ENCODE assay signal across 20 cellular contexts in genomic region chr1:114091711-114092110, GRCh38.
DNase-seq lines count a peak whose midpoint lies in the region; ATAC-seq and TF ChIP-seq lines count a peak whose summit lies in the region.
"Had no signal": no experiment of that assay in that cellular context is flagged by ENCODE, and none has a peak within 500 bp of the region (broad histone marks: within the 10 kb centered on the region; RNA-seq: fewer than 3 reads in every experiment).

No MANE protein-coding gene starts in this region.

- peaks cover 79% of the 10 kb centered on the region for H3K36me3 Mint-ChIP-seq in WTC11
- H3K36me3 Mint-ChIP-seq in nephron progenitor cell (ENCODE audit: low read depth) = peaks cover 65% of the 10 kb centered on the region
- H3K36me3 Mint-ChIP-seq: CD14-positive monocyte; CD8-positive, alpha-beta memory T cell had no signal

- H3K27ac Mint-ChIP-seq in WTC11 (peak overlapping the region; percentile 21), nephron progenitor cell (peak overlapping the region; percentile 27)
- H3K27ac Mint-ChIP-seq: CD14-positive monocyte; CD4-positive, alpha-beta T cell; CD8-positive, alpha-beta memory T cell had no signal

- H3K4me1 Mint-ChIP-seq in WTC11 (peaks cover 77% of the 10 kb centered on the region), nephron progenitor cell (peaks cover 51% of the 10 kb centered on the region)

- no peak overlapping the region for H3K4me3 Mint-ChIP-seq in WTC11
- no peak overlapping the region for H3K4me3 Mint-ChIP-seq in nephron progenitor cell
- H3K4me3 Mint-ChIP-seq: CD14-positive monocyte; CD4-positive, alpha-beta T cell; CD8-positive, alpha-beta memory T cell had no signal

- POLR2A ChIA-PET in WTC11 (lab: Charles Lee) = no interaction called here

- H3K27me3 Mint-ChIP-seq in WTC11 (ENCODE audit: low read depth) (no peaks in the 10 kb centered on the region), nephron progenitor cell (ENCODE audit: low read depth, poor library complexity) (peaks cover 3% of the 10 kb centered on the region)
- H3K27me3 Mint-ChIP-seq: CD4-positive, alpha-beta T cell had no signal

- TF ChIP-seq CTCF in WTC11 (IDR thresholded peaks at IDR 0.05) = no peak
- no peak for TF ChIP-seq CTCF in nephron progenitor cell (IDR thresholded peaks at IDR 0.05)

- peaks cover 4% of the 10 kb centered on the region for H3K9me3 Mint-ChIP-seq in WTC11
- H3K9me3 Mint-ChIP-seq in nephron progenitor cell = no peaks in the 10 kb centered on the region
- H3K9me3 Mint-ChIP-seq: CD4-positive, alpha-beta T cell; CD8-positive, alpha-beta memory T cell had no signal

- CTCF ChIA-PET in WTC11 (lab: Charles Lee) = interaction anchor here (1.0 to 2.2 kb wide), 5 partner anchors 13 to 114 kb away, joined by 3 to 9 read pairs (median 4); partner anchors contain the start of gene OLFML3

- no peak for ATAC-seq in WTC11
- ATAC-seq: GM12878, HCT116 had no signal

- peak; percentile 31 for DNase-seq in activated effector memory CD4-positive, alpha-beta T cell treated with anti-CD3 and anti-CD28 coated beads, Interleukin-2, amount 50 U/mL, for 16 hours
- no peak for DNase-seq in activated effector memory CD4-positive, alpha-beta T cell treated with Interleukin-2 at 50 U/mL for 16 hours
- DNase-seq in WTC11 (ENCODE audit: low spot score) (no peak), nephron progenitor cell (no peak), NCI-H187 (lab: John Stamatoyannopoulos, UW) (no peak), SIG-M5 (lab: John Stamatoyannopoulos, UW) (no peak)
- DNase-seq: ACHN; AML-193; BE2C; CD4-positive, alpha-beta T cell; CD8-positive, alpha-beta memory T cell; DMS 273 treated with DMSO at 0.1 percent for 48 hours; DMS79; EL; GDM1; GM23248; H7 had no signal

TF ChIP-seq in WTC11, 78 proteins besides CTCF, POLR2A, EP300 and RAD21:
- TF ChIP-seq ZNF423 (CRISPR knock-in tag; IDR thresholded peaks at IDR 0.05) (no peak), NFATC4 (CRISPR knock-in tag; IDR thresholded peaks at IDR 0.05) (no peak), NR1H2 (CRISPR knock-in tag; IDR thresholded peaks at IDR 0.05) (no peak), GABPB1 (CRISPR knock-in tag; IDR thresholded peaks at IDR 0.05) (no peak), CBFB (CRISPR knock-in tag; IDR thresholded peaks at IDR 0.05; ENCODE audit: low read depth) (no peak), EMX1 (CRISPR knock-in tag; IDR thresholded peaks at IDR 0.05) (no peak), ZNF671 (CRISPR knock-in tag; IDR thresholded peaks at IDR 0.05) (no peak), ATF1 (CRISPR knock-in tag; IDR thresholded peaks at IDR 0.05) (no peak), ZBTB43 (CRISPR knock-in tag; IDR thresholded peaks at IDR 0.05) (no peak), STAT6 (CRISPR knock-in tag; conservative IDR thresholded peaks at IDR 0.05; ENCODE audit: low read depth) (no peak)
